In genomic region chr9:72497476-72498065, GRCh38 we compare ENCODE assay signal across 1 cellular context.
TF ChIP-seq lines count a peak whose summit lies in the region.

No MANE protein-coding gene starts in this region.

TF ChIP-seq in K562, 482 proteins besides CTCF, POLR2A, EP300 and RAD21 (continued from another document):
- TF ChIP-seq ZHX1 (conservative IDR thresholded peaks at IDR 0.05; ENCODE audit: low read length) (no peak), ZNF830 (CRISPR knock-in tag; IDR thresholded peaks at IDR 0.05) (no peak), MBD2 (IDR thresholded peaks at IDR 0.05; ENCODE audit: borderline replicate concordance, low read depth) (no peak), RBM14 (IDR thresholded peaks at IDR 0.05; ENCODE audit: borderline replicate concordance, insufficient read depth, low read depth, low read length) (no peak), MEIS2 (IDR thresholded peaks at IDR 0.05; ENCODE audit: partially characterized antibody) (no peak), HDAC3 (IDR thresholded peaks at IDR 0.05; ENCODE audit: borderline replicate concordance, partially characterized antibody) (no peak), NR2C1 (IDR thresholded peaks at IDR 0.05) (no peak), NR2C1 (tag; IDR thresholded peaks at IDR 0.05) (no peak), NR2F6 (CRISPR knock-in tag; IDR thresholded peaks at IDR 0.05) (no peak), TAF1 (IDR thresholded peaks at IDR 0.05; ENCODE audit: control insufficient read depth, extremely low read depth, insufficient read depth, low read length, severe bottlenecking) (no peak), NFE2 (IDR thresholded peaks at IDR 0.05; ENCODE audit: low read depth) (no peak), ARHGAP35 (IDR thresholded peaks at IDR 0.05; ENCODE audit: partially characterized antibody) (no peak)
TF ChIP-seq in K562: peak in this region for 0.
